1 cellular context compared by ENCODE assay signal in the genomic region with DNA sequence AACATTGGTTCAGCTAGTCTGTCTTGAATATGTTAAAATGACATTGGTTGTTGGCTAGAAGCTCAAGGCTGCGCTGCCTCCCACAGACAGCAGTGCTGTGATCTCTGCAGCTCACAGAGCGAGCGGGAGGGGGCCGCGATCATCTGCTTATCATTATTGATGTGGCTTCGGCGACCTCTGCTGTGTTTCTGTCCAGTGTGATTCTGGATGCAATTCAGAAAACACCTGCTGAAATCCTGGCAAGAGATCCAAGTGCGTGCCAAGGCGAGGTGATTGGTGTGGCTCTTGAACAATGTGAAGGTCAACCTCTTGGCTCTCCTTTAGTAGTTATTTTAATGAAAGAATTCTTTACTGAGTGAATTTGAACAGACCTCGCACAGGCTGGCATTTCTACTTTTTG.
TF ChIP-seq lines count a peak whose summit lies in the region.

No MANE protein-coding gene starts in this region.

TF ChIP-seq in WTC11, 78 proteins besides CTCF, POLR2A, EP300 and RAD21 (continued from another document):
- TF ChIP-seq MAX (CRISPR knock-in tag; IDR thresholded peaks at IDR 0.05): no peak
- TF ChIP-seq ZMAT4 (CRISPR knock-in tag; IDR thresholded peaks at IDR 0.05): no peak
- no peak for TF ChIP-seq KAT7 (CRISPR knock-in tag; IDR thresholded peaks at IDR 0.05; ENCODE audit: borderline replicate concordance)
- TF ChIP-seq, protein P1, sequence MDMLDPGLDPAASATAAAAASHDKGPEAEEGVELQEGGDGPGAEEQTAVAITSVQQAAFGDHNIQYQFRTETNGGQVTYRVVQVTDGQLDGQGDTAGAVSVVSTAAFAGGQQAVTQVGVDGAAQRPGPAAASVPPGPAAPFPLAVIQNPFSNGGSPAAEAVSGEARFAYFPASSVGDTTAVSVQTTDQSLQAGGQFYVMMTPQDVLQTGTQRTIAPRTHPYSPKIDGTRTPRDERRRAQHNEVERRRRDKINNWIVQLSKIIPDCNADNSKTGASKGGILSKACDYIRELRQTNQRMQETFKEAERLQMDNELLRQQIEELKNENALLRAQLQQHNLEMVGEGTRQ (CRISPR knock-in tag; IDR thresholded peaks at IDR 0.05): no peak
- TF ChIP-seq STAT6 (CRISPR knock-in tag; conservative IDR thresholded peaks at IDR 0.05; ENCODE audit: low read depth): no peak
- no peak for TF ChIP-seq NFATC4 (CRISPR knock-in tag; IDR thresholded peaks at IDR 0.05)
- no peak for TF ChIP-seq ZNF317 (CRISPR knock-in tag; IDR thresholded peaks at IDR 0.05; ENCODE audit: borderline replicate concordance, low read depth)
- no peak for TF ChIP-seq TCF7 (CRISPR knock-in tag; IDR thresholded peaks at IDR 0.05; ENCODE audit: low read depth)
